Comparison of ENCODE assay signal across 3 cellular contexts in the genomic region with DNA sequence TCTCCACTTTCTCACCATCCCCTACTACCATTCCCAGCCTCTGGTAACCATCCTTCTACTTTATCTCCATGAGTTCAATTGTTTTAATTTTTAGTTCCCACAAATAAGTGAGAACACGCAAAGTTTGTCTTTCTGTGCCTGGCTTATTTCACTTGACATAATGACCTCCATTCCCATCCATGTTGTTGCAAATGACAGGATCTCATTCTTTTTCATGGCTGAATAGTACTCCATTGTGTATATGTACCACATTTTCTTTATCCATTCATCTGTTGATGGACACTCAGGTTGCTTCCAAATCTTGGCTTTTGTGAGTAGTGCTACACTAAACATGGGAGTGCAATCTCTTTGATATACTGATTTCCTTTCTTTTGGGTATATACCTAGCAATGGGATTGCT. TPM values are rescaled to one million over a fixed set of nuclear protein-coding genes. Genes with fewer than 3 reads are reported as not detected.
"Had no signal": no experiment of that assay in that cellular context is flagged by ENCODE, and none has a peak within 500 bp of the region (broad histone marks: within the 10 kb centered on the region; RNA-seq: fewer than 3 reads in every experiment).

No MANE protein-coding gene starts in this region.

RNA-seq across cellular contexts. Expression of gene FRMPD3, which starts 55.8 kb away (rescaled TPM):
- total RNA-seq: subcutaneous adipose tissue, suprapubic skin, tibial nerve had no signal
